24 cellular contexts compared by ENCODE assay signal in the genomic region with DNA sequence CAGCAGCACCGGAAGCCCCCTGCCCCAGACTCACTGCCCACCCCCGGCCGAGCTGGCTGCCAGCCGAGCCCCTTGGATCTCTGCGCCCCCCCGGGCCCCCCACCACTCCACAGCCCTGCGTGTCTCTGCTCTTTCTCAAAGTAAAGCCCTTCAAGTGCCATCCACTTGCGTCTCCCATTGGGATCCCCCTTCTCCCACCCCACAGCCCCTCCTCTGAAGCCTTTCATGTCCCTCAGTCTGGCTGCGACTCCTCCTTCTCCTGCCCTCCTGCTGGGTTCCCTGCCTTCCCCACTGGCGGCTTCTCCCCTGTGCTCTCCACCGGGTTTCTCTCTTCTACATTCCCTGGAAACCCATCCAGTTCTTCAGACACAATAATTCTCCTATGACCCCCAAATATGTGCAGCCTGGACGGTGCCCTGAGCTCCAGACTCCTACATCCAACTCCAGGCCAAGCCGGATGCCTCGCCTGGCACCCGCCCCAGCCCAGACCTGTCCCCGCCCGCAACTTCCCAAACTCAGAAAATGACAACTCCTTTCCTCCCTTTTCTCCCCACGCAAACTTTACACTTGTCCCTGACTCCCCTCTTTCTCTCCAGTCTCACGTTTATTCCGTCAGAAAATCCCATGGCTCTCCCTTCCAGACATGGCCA.
DNase-seq lines count a peak whose midpoint lies in the region; ATAC-seq and TF ChIP-seq lines count a peak whose summit lies in the region.
"Had no signal": no experiment of that assay in that cellular context is flagged by ENCODE, and none has a peak within 500 bp of the region (broad histone marks: within the 10 kb centered on the region; RNA-seq: fewer than 3 reads in every experiment).

No MANE protein-coding gene starts in this region.

- H3K9me3 Mint-ChIP-seq in endothelial cell (ENCODE audit: unreplicated experiment), result no peaks in the 10 kb centered on the region
- H3K9me3 Mint-ChIP-seq in natural killer cell, result peaks cover 0 to 4% of the 10 kb centered on the region in 2 donors
- H3K9me3 Mint-ChIP-seq: activated CD4-positive, alpha-beta T cell treated with anti-CD3 and anti-CD28 coated beads, Interleukin-2, amount 10 ng/mL, durations not matched to agents 24 days and 14 days had no signal

- H3K27ac Mint-ChIP-seq in endothelial cell (ENCODE audit: unreplicated experiment) (no peak overlapping the region), natural killer cell (no peak overlapping the region)
- H3K27ac Mint-ChIP-seq: activated CD4-positive, alpha-beta T cell treated with anti-CD3 and anti-CD28 coated beads, Interleukin-2, amount 10 ng/mL, durations not matched to agents 24 days and 14 days; B cell had no signal

- no peak for DNase-seq in cardiac muscle cell (ENCODE audit: low read depth in 1 of 2, low spot score in 1 of 2)
- DNase-seq in left ventricle myocardium inferior, result no peak
- peak; percentile 4 for DNase-seq in endothelial cell (ENCODE audit: low spot score)
- DNase-seq in mesenteric fat pad (ENCODE audit: low spot score), result peak; percentile 67
- no peak for DNase-seq in nucleus accumbens (lab: John Stamatoyannopoulos, UW)
- DNase-seq in natural killer cell, result no peak
- no peak for DNase-seq in activated CD4-positive, CD25-positive, alpha-beta regulatory T cell treated with anti-CD3 and anti-CD28 coated beads, Interleukin-2, amount 50 U/mL, for 72 hours
- no peak for DNase-seq in HT-29 (ENCODE audit: low spot score)
- DNase-seq: activated CD4-positive, alpha-beta T cell treated with anti-CD3 and anti-CD28 coated beads, Interleukin-2, amount 10 ng/mL, durations not matched to agents 24 days and 14 days; activated CD8-positive, alpha-beta memory T cell treated with anti-CD3 and anti-CD28 coated beads, Interleukin-2, amount 50 U/mL, for 4 hours; GOT3; NCI-H146; NCI-H526 treated with DMSO at 0.1 percent for 48 hours; RPMI8226; stimulated activated CD4-positive, alpha-beta T cell treated with anti-CD3 and anti-CD28 coated beads, Interleukin-12 subunit alpha, Interleukin-12 subunit beta, amount 100 ng/mL, for 4 hours; T-helper 2 cell had no signal

- no peak for ATAC-seq in natural killer cell
- ATAC-seq: K562 had no signal

- H3K27ac ChIP-seq in cardiac muscle cell, result no peak overlapping the region
- no peak overlapping the region for H3K27ac ChIP-seq in left ventricle myocardium inferior (replicated peaks)
- H3K27ac ChIP-seq: coronary artery, HL-60, left lung, ovary, stomach, upper lobe of left lung had no signal

- H3K36me3 Mint-ChIP-seq in endothelial cell (ENCODE audit: low read depth, unreplicated experiment), result peaks cover 3% of the 10 kb centered on the region
- no peaks in the 10 kb centered on the region for H3K36me3 Mint-ChIP-seq in natural killer cell

- H3K9me3 ChIP-seq in cardiac muscle cell (ENCODE audit: low read depth) (no peaks in the 10 kb centered on the region), left ventricle myocardium inferior (replicated peaks) (peaks cover 9% of the 10 kb centered on the region)
- H3K9me3 ChIP-seq: ovary had no signal

- intact Hi-C loops in left ventricle myocardium inferior (cut with micrococcal nuclease), result no loop called here
- intact Hi-C loops in natural killer cell (cut with micrococcal nuclease), result loop anchor here (10.0 kb wide), 1 partner anchor 293 kb away; no protein-coding TSS in a partner anchor

- peaks cover 17% of the 10 kb centered on the region for H3K4me1 Mint-ChIP-seq in endothelial cell (ENCODE audit: unreplicated experiment)
- peaks cover 6 to 20% of the 10 kb centered on the region in 2 donors for H3K4me1 Mint-ChIP-seq in natural killer cell

- H3K4me3 ChIP-seq in cardiac muscle cell, result peak overlapping the region; percentile 17
- no peak overlapping the region for H3K4me3 ChIP-seq in left ventricle myocardium inferior
- H3K4me3 ChIP-seq: K562, ovary had no signal

- H3K27me3 ChIP-seq in cardiac muscle cell, result peaks cover 69% of the 10 kb centered on the region
- peaks cover 44% of the 10 kb centered on the region for H3K27me3 ChIP-seq in left ventricle myocardium inferior (ENCODE audit: low read depth)
- H3K27me3 ChIP-seq: ovary had no signal

- H3K27me3 Mint-ChIP-seq in endothelial cell (ENCODE audit: unreplicated experiment) (peaks cover 26% of the 10 kb centered on the region), natural killer cell (ENCODE audit: low read depth in 2 of 2) (peaks cover 45 to 46% of the 10 kb centered on the region in 2 donors)

- H3K36me3 ChIP-seq in cardiac muscle cell, result no peaks in the 10 kb centered on the region
- no peaks in the 10 kb centered on the region for H3K36me3 ChIP-seq in left ventricle myocardium inferior
- H3K36me3 ChIP-seq: left lung, ovary, stomach, upper lobe of left lung had no signal

- peaks cover 6% of the 10 kb centered on the region for H3K4me1 ChIP-seq in cardiac muscle cell (ENCODE audit: low read depth)
- H3K4me1 ChIP-seq in left ventricle myocardium inferior, result peaks cover 24% of the 10 kb centered on the region

- H3K4me3 Mint-ChIP-seq in endothelial cell (ENCODE audit: unreplicated experiment) (peak overlapping the region; percentile 49), natural killer cell (no peak overlapping the region)
- H3K4me3 Mint-ChIP-seq: activated CD4-positive, alpha-beta T cell treated with anti-CD3 and anti-CD28 coated beads, Interleukin-2, amount 10 ng/mL, durations not matched to agents 24 days and 14 days; B cell had no signal

- TF ChIP-seq CTCF in cardiac muscle cell (IDR thresholded peaks at IDR 0.05; ENCODE audit: low read depth, low read length), result no peak
- no peak for TF ChIP-seq CTCF in left ventricle myocardium inferior (IDR thresholded peaks at IDR 0.05; ENCODE audit: borderline replicate concordance)
- no peak for TF ChIP-seq CTCF in endothelial cell (IDR thresholded peaks at IDR 0.05; ENCODE audit: unreplicated experiment)
- TF ChIP-seq CTCF in natural killer cell (IDR thresholded peaks at IDR 0.05), result no peak

Comparison
In these comparisons a context has a peak if more than half of its experiments do, and no peak if none do; other contexts are left out.
1. DNase-seq: peak in endothelial cell (single experiment) and mesenteric fat pad (single experiment); none in cardiac muscle cell (0 of 2), left ventricle myocardium inferior (single experiment), nucleus accumbens (0 of 56), natural killer cell (single experiment), activated CD4-positive, CD25-positive, alpha-beta regulatory T cell treated with anti-CD3 and anti-CD28 coated beads, Interleukin-2, amount 50 U/mL, for 72 hours (single experiment) and HT-29 (single experiment).